In the genomic region with DNA sequence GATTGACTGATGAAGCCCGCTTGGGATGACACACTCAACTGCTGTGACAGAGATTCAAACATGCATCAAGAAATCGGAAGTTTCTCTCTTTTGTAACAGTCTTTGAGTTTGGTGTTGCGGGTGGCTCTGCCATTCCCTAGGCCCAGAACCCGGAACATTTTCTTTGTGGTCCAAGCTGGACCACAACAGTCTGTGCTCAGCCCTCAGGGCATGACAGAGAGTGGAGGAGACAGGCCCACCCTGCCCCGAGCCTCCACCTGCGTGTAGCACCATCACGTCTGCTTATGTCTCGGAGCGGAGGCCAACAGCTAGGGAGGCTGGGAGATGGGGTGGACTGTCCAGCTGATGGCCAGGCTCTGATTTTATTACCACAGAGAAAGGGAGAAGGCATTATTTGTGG, we compare ENCODE assay signal across 27 cellular contexts.
"Had no signal": no experiment of that assay in that cellular context is flagged by ENCODE, and none has a peak within 500 bp of the region (broad histone marks: within the 10 kb centered on the region; RNA-seq: fewer than 3 reads in every experiment).

No MANE protein-coding gene starts in this region.

- H3K27ac Mint-ChIP-seq: stimulated activated effector memory CD8-positive, alpha-beta T cell treated with anti-CD3 and anti-CD28 coated beads, Interleukin-12 subunit alpha, Interleukin-12 subunit beta, amount 100 ng/mL, for 72 hours; stimulated activated memory B cell treated with anti-CD40 and anti-IgM and Interleukin-4, amounts not matched to agents 10 μg/mL and 1 μg/mL and 100 μg/mL, for 72 hours; stimulated activated naive B cell treated with anti-CD40 and anti-IgM and Interleukin-4, amounts not matched to agents 10 μg/mL and 1 μg/mL and 100 μg/mL, for 72 hours; stimulated activated naive CD8-positive, alpha-beta T cell treated with anti-CD3 and anti-CD28 coated beads, Interleukin-15, amount 100 ng/mL, for 72 hours; stimulated activated naive CD8-positive, alpha-beta T cell treated with anti-CD3 and anti-CD28 coated beads, Interleukin-15, Interleukin-2, amounts not matched to agents 100 ng/mL and 50 ng/mL, for 24 hours; type B pancreatic cell had no signal

- H3K9me3 Mint-ChIP-seq: type B pancreatic cell had no signal

- H3K4me3 ChIP-seq: stomach, suprapubic skin, testis, thoracic aorta, thyroid gland, tibial artery, tibial nerve, transverse colon, upper lobe of left lung, upper lobe of right lung, uterus, vagina had no signal

- H3K9me3 ChIP-seq: stomach, suprapubic skin, testis, thoracic aorta, thyroid gland, tibial artery, tibial nerve, transverse colon, upper lobe of left lung, upper lobe of right lung, uterus, vagina had no signal

- H3K27me3 Mint-ChIP-seq: stimulated activated memory B cell treated with anti-CD40 and anti-IgM and Interleukin-4, amounts not matched to agents 10 μg/mL and 1 μg/mL and 100 μg/mL, for 72 hours; stimulated activated naive B cell treated with anti-CD40 and anti-IgM and Interleukin-4, amounts not matched to agents 10 μg/mL and 1 μg/mL and 100 μg/mL, for 72 hours; stimulated activated naive CD8-positive, alpha-beta T cell treated with anti-CD3 and anti-CD28 coated beads, Interleukin-15, Interleukin-2, amounts not matched to agents 100 ng/mL and 50 ng/mL, for 24 hours had no signal

- H3K4me1 Mint-ChIP-seq: stimulated activated effector memory CD8-positive, alpha-beta T cell treated with anti-CD3 and anti-CD28 coated beads, Interleukin-12 subunit alpha, Interleukin-12 subunit beta, amount 100 ng/mL, for 72 hours; stimulated activated memory B cell treated with anti-CD40 and anti-IgM and Interleukin-4, amounts not matched to agents 10 μg/mL and 1 μg/mL and 100 μg/mL, for 72 hours; stimulated activated naive B cell treated with anti-CD40 and anti-IgM and Interleukin-4, amounts not matched to agents 10 μg/mL and 1 μg/mL and 100 μg/mL, for 72 hours; stimulated activated naive CD8-positive, alpha-beta T cell treated with anti-CD3 and anti-CD28 coated beads, Interleukin-15, amount 100 ng/mL, for 72 hours had no signal

- H3K4me3 Mint-ChIP-seq: stimulated activated effector memory CD8-positive, alpha-beta T cell treated with anti-CD3 and anti-CD28 coated beads, Interleukin-12 subunit alpha, Interleukin-12 subunit beta, amount 100 ng/mL, for 72 hours; stimulated activated memory B cell treated with anti-CD40 and anti-IgM and Interleukin-4, amounts not matched to agents 10 μg/mL and 1 μg/mL and 100 μg/mL, for 72 hours; stimulated activated naive B cell treated with anti-CD40 and anti-IgM and Interleukin-4, amounts not matched to agents 10 μg/mL and 1 μg/mL and 100 μg/mL, for 72 hours; stimulated activated naive CD8-positive, alpha-beta T cell treated with anti-CD3 and anti-CD28 coated beads, Interleukin-15, amount 100 ng/mL, for 72 hours; stimulated activated naive CD8-positive, alpha-beta T cell treated with anti-CD3 and anti-CD28 coated beads, Interleukin-15, Interleukin-2, amounts not matched to agents 100 ng/mL and 50 ng/mL, for 24 hours; type B pancreatic cell had no signal

- H3K36me3 ChIP-seq: stomach, suprapubic skin, thoracic aorta, thyroid gland, tibial artery, tibial nerve, transverse colon, upper lobe of left lung, upper lobe of right lung, uterus, vagina had no signal

- H3K36me3 Mint-ChIP-seq: stimulated activated effector memory CD8-positive, alpha-beta T cell treated with anti-CD3 and anti-CD28 coated beads, Interleukin-12 subunit alpha, Interleukin-12 subunit beta, amount 100 ng/mL, for 72 hours; stimulated activated memory B cell treated with anti-CD40 and anti-IgM and Interleukin-4, amounts not matched to agents 10 μg/mL and 1 μg/mL and 100 μg/mL, for 72 hours; stimulated activated naive B cell treated with anti-CD40 and anti-IgM and Interleukin-4, amounts not matched to agents 10 μg/mL and 1 μg/mL and 100 μg/mL, for 72 hours; type B pancreatic cell had no signal

- DNase-seq: stimulated activated CD4-positive, alpha-beta T cell treated with anti-CD3 and anti-CD28 coated beads, Interleukin-2, amount 100 ng/mL, for 48 hours; stimulated activated CD4-positive, alpha-beta T cell treated with anti-CD3 and anti-CD28 coated beads, Interleukin-4, amount 100 ng/mL, for 1 hour; stimulated activated CD4-positive, alpha-beta T cell treated with anti-CD3 and anti-CD28 coated beads, Interleukin-4, amount 100 ng/mL, for 24 hours; stimulated activated CD4-positive, alpha-beta T cell treated with anti-CD3 and anti-CD28 coated beads, Interleukin-4, amount 100 ng/mL, for 4 hours; stimulated activated CD8-positive, alpha-beta memory T cell treated with anti-CD3 and anti-CD28 coated beads, Interleukin-4, amount 100 ng/mL, for 48 hours; stimulated activated naive B cell treated with anti-CD40 and anti-IgM and Interleukin-4, amounts not matched to agents 10 μg/mL and 1 μg/mL and 100 μg/mL, for 72 hours; stimulated activated naive CD4-positive, alpha-beta T cell; stimulated activated naive CD4-positive, alpha-beta T cell treated with Interleukin-2 at 50 U/mL for 16 hours; stimulated activated naive CD8-positive, alpha-beta T cell treated with anti-CD3 and anti-CD28 coated beads, Interleukin-15, amount 100 ng/mL, for 72 hours; stimulated activated naive CD8-positive, alpha-beta T cell treated with anti-CD3 and anti-CD28 coated beads, Interleukin-15, Interleukin-2, amounts not matched to agents 100 U/mL and 50 U/mL, for 24 hours; stomach; testis; thyroid gland; tibial artery; transverse colon; trophoblast cell; upper lobe of left lung; upper lobe of right lung; uterus had no signal

- H3K27ac ChIP-seq: stomach, suprapubic skin, testis, thoracic aorta, thyroid gland, tibial artery, tibial nerve, transverse colon, upper lobe of left lung, upper lobe of right lung, uterus, vagina had no signal

- H3K27me3 ChIP-seq: stomach, suprapubic skin, testis, thyroid gland, tibial artery, tibial nerve, transverse colon, upper lobe of left lung, upper lobe of right lung, uterus, vagina had no signal

- H3K4me1 ChIP-seq: stomach, suprapubic skin, tibial artery, transverse colon, upper lobe of left lung, upper lobe of right lung, uterus, vagina had no signal
